8 cellular contexts compared by ENCODE assay signal in the genomic region with DNA sequence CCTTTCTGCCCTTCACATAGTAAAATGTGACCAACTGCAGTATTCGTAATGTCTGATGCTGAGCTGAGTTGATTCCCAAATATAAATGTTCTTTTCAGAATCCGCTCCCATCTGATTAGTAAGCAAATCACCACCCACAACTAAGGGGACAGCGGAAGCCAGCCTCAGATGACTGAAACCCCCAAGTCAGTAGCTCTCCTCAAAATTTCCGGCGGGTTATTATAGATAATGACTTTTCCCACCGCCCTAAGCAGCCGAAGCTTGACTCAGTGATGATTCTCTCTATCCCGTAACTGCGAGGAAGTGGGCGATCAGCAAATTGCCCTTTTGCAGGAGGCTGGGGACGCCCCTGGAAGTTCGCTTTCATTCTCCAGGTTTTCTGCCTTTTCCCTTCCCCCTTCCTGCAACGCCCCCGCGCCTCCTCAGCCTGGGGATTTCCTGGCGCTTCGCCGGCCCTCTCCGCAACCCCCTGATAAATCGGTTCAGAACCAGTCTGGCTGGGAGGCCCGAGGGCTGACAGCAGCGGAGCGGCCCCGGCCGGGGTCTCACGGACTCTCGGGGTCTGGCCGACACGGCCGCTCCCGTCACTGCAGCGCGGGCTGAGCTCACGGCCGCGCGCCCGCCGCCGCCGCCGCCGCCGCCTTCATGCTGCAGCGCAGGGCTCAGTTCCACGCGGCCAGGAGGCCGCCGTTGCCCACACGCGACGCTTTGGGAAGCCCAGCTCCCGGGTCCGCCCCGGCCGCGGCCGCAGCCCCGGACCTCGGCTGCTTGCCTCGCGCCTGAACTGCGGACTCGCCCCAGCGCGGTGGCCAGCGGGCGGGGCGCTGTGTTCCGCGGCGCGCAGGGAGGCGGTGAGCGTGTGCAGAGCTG. TPM values are rescaled to one million over a fixed set of nuclear protein-coding genes. Genes with fewer than 3 reads are reported as not detected.
DNase-seq lines count a peak whose midpoint lies in the region; ATAC-seq and TF ChIP-seq lines count a peak whose summit lies in the region.

Gene LRFN5, plus strand, starts transcription at position 628 of the 870 bp plus-strand sequence.

- peak within 1 kb of the TSS in 1 of 8 donors; percentile 40 for H3K27ac Mint-ChIP-seq in CD8-positive, alpha-beta memory T cell

- CTCF ChIA-PET in CD8-positive, alpha-beta memory T cell (lab: Charles Lee): no interaction called here

- peak; percentile 55 for TF ChIP-seq RAD21 in neural cell (conservative IDR thresholded peaks at IDR 0.05)

- H3K79me2 ChIP-seq in neural cell (replicated peaks; ENCODE audit: insufficient read depth, low read length): peaks cover 3% of the 10 kb centered on the region

- H3K9me2 ChIP-seq in neural cell (ENCODE audit: insufficient read depth, low read length): no peaks in the 10 kb centered on the region

- H3K9ac ChIP-seq in neural cell (ENCODE audit: low read length): peak within 1 kb of the TSS; percentile 73

- TF ChIP-seq CTCF in WI38 (IDR thresholded peaks at IDR 0.05; ENCODE audit: low read depth, low read length): no peak
- TF ChIP-seq CTCF in fibroblast of pulmonary artery (IDR thresholded peaks at IDR 0.05; ENCODE audit: low read length, missing control alignments): no peak
- peak; percentile 48 for TF ChIP-seq CTCF in neural cell (IDR thresholded peaks at IDR 0.05; ENCODE audit: poor library complexity, severe bottlenecking)

- no peaks in the 10 kb centered on the region for H3K9me3 ChIP-seq in CD8-positive, alpha-beta memory T cell (ENCODE audit: low read length)
- H3K9me3 ChIP-seq in neural cell (ENCODE audit: low read length): no peaks in the 10 kb centered on the region

- POLR2A ChIA-PET in CD8-positive, alpha-beta memory T cell (lab: Charles Lee): no interaction called here

- no peaks in the 10 kb centered on the region for H3K36me3 Mint-ChIP-seq in CD8-positive, alpha-beta memory T cell

- H3K4me3 ChIP-seq in CD8-positive, alpha-beta memory T cell (ENCODE audit: low read length): no peak within 1 kb of the TSS
- H3K4me3 ChIP-seq in WI38 (ENCODE audit: low read depth, low read length) (peak within 1 kb of the TSS; percentile 38), fibroblast of pulmonary artery (replicated peaks; ENCODE audit: low read depth, low read length) (peak within 1 kb of the TSS; percentile 83), neural cell (ENCODE audit: low read length) (peak within 1 kb of the TSS; percentile 84)

- H3K4me1 ChIP-seq in CD8-positive, alpha-beta memory T cell (ENCODE audit: insufficient read depth, low read length): peaks cover 17% of the 10 kb centered on the region

- H3F3A ChIP-seq in neural cell (ENCODE audit: insufficient read depth, low read length, poor library complexity, severe bottlenecking): peaks cover 5% of the 10 kb centered on the region

- peaks cover 23% of the 10 kb centered on the region for H3K27me3 ChIP-seq in CD8-positive, alpha-beta memory T cell (ENCODE audit: insufficient read depth, low read length, poor library complexity, severe bottlenecking)
- peaks cover 56% of the 10 kb centered on the region for H3K27me3 ChIP-seq in neural cell (ENCODE audit: insufficient read depth, low read depth, low read length)

- no peaks in the 10 kb centered on the region for H3K36me3 ChIP-seq in CD8-positive, alpha-beta memory T cell (ENCODE audit: insufficient read depth, low read length)
- no peaks in the 10 kb centered on the region for H3K36me3 ChIP-seq in neural cell (ENCODE audit: insufficient read depth, low read length)

- no peaks in the 10 kb centered on the region for H4K20me1 ChIP-seq in neural cell (ENCODE audit: insufficient read depth)

- H3K9me3 Mint-ChIP-seq in CD8-positive, alpha-beta memory T cell: peaks cover 0 to 8% (median 0%) of the 10 kb centered on the region in 5 donors

- TF ChIP-seq EP300 in neural cell (conservative IDR thresholded peaks at IDR 0.05; ENCODE audit: poor library complexity, severe bottlenecking): peak; percentile 32

- ATAC-seq in HG02981 (IDR thresholded peaks at IDR 0.05; ENCODE audit: unreplicated experiment): peak; percentile 42
- ATAC-seq in HG03460 (IDR thresholded peaks at IDR 0.05; ENCODE audit: unreplicated experiment): no peak
- no peak for ATAC-seq in GM18517 (IDR thresholded peaks at IDR 0.05; ENCODE audit: unreplicated experiment)
- no peak for ATAC-seq in GM18519 (IDR thresholded peaks at IDR 0.05; ENCODE audit: low FRiP score, unreplicated experiment)

- peak within 1 kb of the TSS; percentile 58 for H2AFZ ChIP-seq in neural cell (ENCODE audit: low read depth, low read length)

- no peak for DNase-seq in CD8-positive, alpha-beta memory T cell
- peak; percentile 59 for DNase-seq in fibroblast of pulmonary artery (ENCODE audit: low read depth)

- peaks cover 16 to 59% (median 23%) of the 10 kb centered on the region in 3 donors for H3K4me1 Mint-ChIP-seq in CD8-positive, alpha-beta memory T cell

- no peak within 1 kb of the TSS for H3K27ac ChIP-seq in CD8-positive, alpha-beta memory T cell (ENCODE audit: low read depth, low read length)
- peak within 1 kb of the TSS; percentile 68 for H3K27ac ChIP-seq in neural cell (ENCODE audit: low read length)

- peaks cover 49 to 71% of the 10 kb centered on the region in 2 donors for H3K27me3 Mint-ChIP-seq in CD8-positive, alpha-beta memory T cell

- peak within 1 kb of the TSS; percentile 56 to 75 (median 71) for H3K4me3 Mint-ChIP-seq in CD8-positive, alpha-beta memory T cell

- peak within 1 kb of the TSS; percentile 99 for H3K4me2 ChIP-seq in neural cell (ENCODE audit: low read length)

TF ChIP-seq in neural cell, 6 proteins besides CTCF, POLR2A, EP300 and RAD21:
- no peak for TF ChIP-seq REST (IDR thresholded peaks at IDR 0.05; ENCODE audit: borderline replicate concordance)
- TF ChIP-seq MXI1 (conservative IDR thresholded peaks at IDR 0.05; ENCODE audit: poor library complexity, severe bottlenecking): peak; percentile 91
- TF ChIP-seq SMC3 (conservative IDR thresholded peaks at IDR 0.05; ENCODE audit: poor library complexity): peak; percentile 56
- TF ChIP-seq EZH2 (IDR thresholded peaks at IDR 0.05; ENCODE audit: borderline replicate concordance, insufficient read depth, low read length, poor library complexity, severe bottlenecking): no peak
- TF ChIP-seq TAF1 (IDR thresholded peaks at IDR 0.05; ENCODE audit: low read depth): no peak

RNA-seq across cellular contexts. Expression of gene LRFN5, which starts in this region (rescaled TPM):
- not detected for total RNA-seq in CD8-positive, alpha-beta memory T cell
- polyA plus RNA-seq in CD8-positive, alpha-beta memory T cell: not detected
- 21.8 and 24.5 TPM in 2 replicates for polyA plus RNA-seq in neural cell
- polyA minus RNA-seq in neural cell: 90.3 and 106 TPM in 2 replicates

Comparison
In these comparisons a context has a peak if more than half of its experiments do, and no peak if none do; other contexts are left out.
1. RNA of gene LRFN5 (polyA plus RNA-seq): 21.8 to 24.5 TPM in neural cell; not detected in CD8-positive, alpha-beta memory T cell (single experiment); every median in the first group is over 10 times any median in the second.